In the genomic region with DNA sequence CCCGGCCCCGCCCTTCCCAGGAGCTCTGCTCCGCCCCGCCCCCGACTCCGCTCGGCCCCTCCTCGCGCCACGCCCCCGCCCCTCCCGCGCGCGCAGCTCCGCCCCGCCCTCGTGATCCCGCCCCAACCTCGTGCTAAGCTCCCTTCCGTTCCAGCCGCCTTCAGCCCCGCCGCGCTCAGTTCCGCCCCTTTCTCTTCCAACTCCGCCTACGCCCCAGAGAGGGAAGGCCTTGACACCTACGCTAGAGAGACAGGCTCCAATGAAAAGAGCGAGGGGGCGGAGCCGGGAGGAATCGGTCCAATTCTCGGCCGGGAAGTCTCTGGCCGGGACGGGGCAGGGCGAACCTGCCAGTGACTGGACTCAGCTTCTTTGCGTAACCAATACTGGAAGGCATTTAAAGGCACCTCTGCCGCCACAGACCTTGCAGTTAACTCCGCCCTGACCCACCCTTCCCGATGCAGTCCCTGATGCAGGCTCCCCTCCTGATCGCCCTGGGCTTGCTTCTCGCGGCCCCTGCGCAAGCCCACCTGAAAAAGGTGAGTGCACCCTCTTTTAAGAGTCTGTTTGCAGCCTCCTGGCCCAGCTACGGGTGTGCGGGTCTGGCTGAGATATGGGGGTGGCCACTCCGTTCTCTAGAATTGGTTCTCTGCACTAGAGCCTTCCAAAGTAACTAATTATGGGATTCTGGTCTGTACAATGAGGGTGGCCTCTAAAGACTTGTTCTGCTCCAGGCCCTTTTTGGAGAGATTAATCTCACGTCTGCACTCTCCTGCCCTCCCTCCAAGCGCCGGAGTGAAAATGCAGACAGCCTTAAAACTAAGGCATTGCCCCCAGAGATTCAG, we compare ENCODE assay signal across 8 cellular contexts. TPM values are rescaled to one million over a fixed set of nuclear protein-coding genes. Genes with fewer than 3 reads are reported as not detected.
DNase-seq lines count a peak whose midpoint lies in the region; ATAC-seq and TF ChIP-seq lines count a peak whose summit lies in the region.

A gene (plus strand): TSS at position 424 of the 842 bp plus-strand sequence. CDS start 32 bp downstream, at position 456.

- CTCF ChIA-PET in Panc1 (lab: Charles Lee), result interaction anchor here (0.5 to 1.4 kb wide), 10 partner anchors 14 to 1293 kb away, joined by 3 to 11 read pairs (median 4); a partner anchor contains a TSS

- peak; percentile 100 for DNase-seq in DMS53 (lab: John Stamatoyannopoulos, UW)
- peak; percentile 93 for DNase-seq in KG1 (lab: John Stamatoyannopoulos, UW)
- DNase-seq in Panc1 (ENCODE audit: low read depth, low spot score), result peak; percentile 95
- peak; percentile 97 for DNase-seq in activated T-cell treated with anti-CD3 and anti-CD28 coated beads, Interleukin-2, amount 50 U/mL, for 4 hours
- DNase-seq in erythroblast (lab: John Stamatoyannopoulos, UW), result peak; percentile 100
- DNase-seq in stimulated activated CD8-positive, alpha-beta memory T cell treated with anti-CD3 and anti-CD28 coated beads, Interleukin-4, amount 100 ng/mL, for 48 hours, result peak; percentile 99

- H3K27ac ChIP-seq in Panc1 (ENCODE audit: low read length), result peak within 1 kb of the TSS; percentile 88
- H3K27ac ChIP-seq in mucosa of rectum (ENCODE audit: low read depth in 2 of 2, low read length in 2 of 2), result peak within 1 kb of the TSS; percentile 58 to 84

- H3K27me3 Mint-ChIP-seq in activated T-cell treated with anti-CD3 and anti-CD28 coated beads, Interleukin-2, amount 50 U/mL, for 4 hours (ENCODE audit: low read depth), result no peaks in the 10 kb centered on the region

- H3K9me3 ChIP-seq in Panc1 (ENCODE audit: control insufficient read depth, insufficient read depth, low read depth, low read length) (no peaks in the 10 kb centered on the region), mucosa of rectum (ENCODE audit: control insufficient read depth in 2 of 2, low read length in 2 of 2) (no peaks in the 10 kb centered on the region)

- no peak for TF ChIP-seq CTCF in Panc1 (IDR thresholded peaks at IDR 0.05)

- POLR2A ChIA-PET in Panc1 (lab: Charles Lee), result interaction anchor here (0.6 to 0.7 kb wide), 6 partner anchors 86 to 397 kb away, joined by 4 to 10 read pairs (median 8); a partner anchor contains a TSS

- peak; percentile 38 for TF ChIP-seq POLR2A in erythroblast (IDR thresholded peaks at IDR 0.05; ENCODE audit: low read length)

- peaks cover 52% of the 10 kb centered on the region for H3K4me1 Mint-ChIP-seq in activated T-cell treated with anti-CD3 and anti-CD28 coated beads, Interleukin-2, amount 50 U/mL, for 4 hours (ENCODE audit: low read depth)

- no peaks in the 10 kb centered on the region for H3K9me3 Mint-ChIP-seq in activated T-cell treated with anti-CD3 and anti-CD28 coated beads, Interleukin-2, amount 50 U/mL, for 4 hours

- BruUV-seq in Panc1 (replicated peaks; lab: Mats Ljungman, UMichigan), result TSS peak; percentile 86

- H3K4me3 ChIP-seq in Panc1 (ENCODE audit: low read depth in 2 of 2, low read length in 2 of 2), result peak within 1 kb of the TSS; percentile 92 to 96
- H3K4me3 ChIP-seq in mucosa of rectum (ENCODE audit: low read length in 2 of 2), result peak within 1 kb of the TSS; percentile 93 to 95

- in situ Hi-C loops in Panc1 (cut with HindIII; ENCODE audit: low pct_unique_long_range_greater_than_20kb, low sequenced_read_pairs), result no loop called here

- H3K4me1 ChIP-seq in Panc1 (ENCODE audit: control insufficient read depth, insufficient read depth, low read length), result peaks cover 10% of the 10 kb centered on the region; the same call in 1 of the 2 replicates
- H3K4me1 ChIP-seq in mucosa of rectum (ENCODE audit: control insufficient read depth in 2 of 2, insufficient read depth in 2 of 2, low read length in 2 of 2), result peaks cover 9 to 19% of the 10 kb centered on the region in 2 donors

- no peaks in the 10 kb centered on the region for H3K36me3 Mint-ChIP-seq in activated T-cell treated with anti-CD3 and anti-CD28 coated beads, Interleukin-2, amount 50 U/mL, for 4 hours (ENCODE audit: insufficient read depth)

- ATAC-seq in GM21723 (IDR thresholded peaks at IDR 0.05; ENCODE audit: unreplicated experiment) (peak; percentile 76), Panc1 (peak; percentile 97)
- peak; percentile 93 to 94 for ATAC-seq in activated T-cell treated with anti-CD3 and anti-CD28 coated beads, Interleukin-2, amount 50 U/mL, for 4 hours

- H3K27me3 ChIP-seq in Panc1 (ENCODE audit: control insufficient read depth, insufficient read depth, low read length) (no peaks in the 10 kb centered on the region), mucosa of rectum (ENCODE audit: control insufficient read depth in 2 of 2, insufficient read depth in 2 of 2, low read length in 2 of 2) (no peaks in the 10 kb centered on the region)

- H3K36me3 ChIP-seq in Panc1 (ENCODE audit: control insufficient read depth, insufficient read depth, low read length) (no peaks in the 10 kb centered on the region; the same call in 1 of the 2 replicates), mucosa of rectum (ENCODE audit: control insufficient read depth in 2 of 2, insufficient read depth in 2 of 2, low read length in 2 of 2) (no peaks in the 10 kb centered on the region)

- peak within 1 kb of the TSS; percentile 89 for H3K4me3 Mint-ChIP-seq in activated T-cell treated with anti-CD3 and anti-CD28 coated beads, Interleukin-2, amount 50 U/mL, for 4 hours

- peak within 1 kb of the TSS; percentile 75 to 83 for H3K9ac ChIP-seq in mucosa of rectum (ENCODE audit: low read depth in 1 of 2, low read length in 2 of 2)

- intact Hi-C loops in Panc1 (cut with micrococcal nuclease; ENCODE audit: unreplicated experiment), result no loop called here

RNA-seq across cellular contexts. Expression of the gene that starts here (rescaled TPM):
- 40.7 TPM for total RNA-seq in Panc1 (2021; ENCODE audit: unreplicated experiment)
- 26.8 TPM for polyA plus RNA-seq in Panc1 (2012; ENCODE audit: insufficient read length)
- 1 to 10 TPM; 8.1 to 9.9 (median 9.0) TPM for total RNA-seq in activated T-cell treated with anti-CD3 and anti-CD28 coated beads, Interleukin-2, amount 50 U/mL, for 4 hours

Comparison
In these comparisons a context has a peak if more than half of its experiments do, and no peak if none do; other contexts are left out.
1. Peak in every context shown above with its lines: DNase-seq, ATAC-seq, H3K4me3 ChIP-seq and H3K27ac ChIP-seq.